ENCODE assay signal across 8 cellular contexts in genomic region chr11:69044111-69045013, GRCh38. TPM values are rescaled to one million over a fixed set of nuclear protein-coding genes. Genes with fewer than 3 reads are reported as not detected.
DNase-seq lines count a peak whose midpoint lies in the region; ATAC-seq and TF ChIP-seq lines count a peak whose summit lies in the region.

No MANE protein-coding gene starts in this region.

- no peak overlapping the region for H2BK5ac ChIP-seq in neuronal stem cell (ENCODE audit: low read length)

- H3K9ac ChIP-seq in HUES64 (ENCODE audit: low read depth, low read length) = peak overlapping the region; percentile 42; the same call in 1 of the 2 replicates
- no peak overlapping the region for H3K9ac ChIP-seq in SU-DHL-6 (ENCODE audit: low read length)
- no peak overlapping the region for H3K9ac ChIP-seq in neuronal stem cell (ENCODE audit: low read depth, low read length, poor library complexity)

- no peak for ATAC-seq in HG03095 (IDR thresholded peaks at IDR 0.05; ENCODE audit: unreplicated experiment)
- no peak for ATAC-seq in GM18519 (IDR thresholded peaks at IDR 0.05; ENCODE audit: low FRiP score, unreplicated experiment)
- ATAC-seq in GM21390 (IDR thresholded peaks at IDR 0.05; ENCODE audit: unreplicated experiment) = no peak

- TF ChIP-seq CTCF in SU-DHL-6 (IDR thresholded peaks at IDR 0.05; ENCODE audit: insufficient read depth, low read length, poor library complexity, severe bottlenecking) = peak; percentile 27
- peak; percentile 38 for TF ChIP-seq CTCF in fibroblast of mammary gland (conservative IDR thresholded peaks at IDR 0.05; ENCODE audit: control insufficient read depth, insufficient read depth, low read depth, low read length)

- H3K18ac ChIP-seq in neuronal stem cell (ENCODE audit: low read length) = no peak overlapping the region

- 19% methylated on average over 15 of the region's 15 CpGs for WGBS in HUES64
- WGBS in neuronal stem cell (ENCODE audit: extremely low coverage in 2 of 2, insufficient read length in 2 of 2, insufficient replicate concordance in 1 of 2), 2 donors = no CpG with 5 or more reads among the region's 15 CpGs

- H3K14ac ChIP-seq in neuronal stem cell (ENCODE audit: low read length) = no peak overlapping the region

- H2BK15ac ChIP-seq in neuronal stem cell (ENCODE audit: low read length) = no peak overlapping the region

- no peak overlapping the region for H4K91ac ChIP-seq in neuronal stem cell (ENCODE audit: low read depth, low read length, poor library complexity)

- no peaks in the 10 kb centered on the region; the same call in 1 of the 2 replicates for H3K79me2 ChIP-seq in SU-DHL-6 (ENCODE audit: insufficient read depth, low read length)

- H3K4me3 ChIP-seq in HUES64 (ENCODE audit: low read length) = no peak overlapping the region
- H3K4me3 ChIP-seq in SU-DHL-6 (ENCODE audit: insufficient read depth, low read length, poor library complexity, severe bottlenecking) = no peak overlapping the region
- no peak overlapping the region for H3K4me3 ChIP-seq in fibroblast of mammary gland (ENCODE audit: control insufficient read depth, low read depth, low read length)
- H3K4me3 ChIP-seq in neuronal stem cell (ENCODE audit: low read length in 2 of 2) = no peak overlapping the region

- H2AFZ ChIP-seq in SU-DHL-6 (ENCODE audit: low read depth, low read length, severe bottlenecking) (no peak overlapping the region), neuronal stem cell (ENCODE audit: low read length) (peak overlapping the region; percentile 28)

- DNase-seq in DMS53 treated with DMSO at 0.1 percent for 48 hours (lab: John Stamatoyannopoulos, UW; ENCODE audit: unreplicated experiment) (peak; percentile 74), fibroblast of mammary gland (ENCODE audit: low read depth) (peak; percentile 58), neuronal stem cell (ENCODE audit: low spot score) (peak; percentile 43)

- no peak overlapping the region for H4K8ac ChIP-seq in neuronal stem cell (ENCODE audit: low read depth, low read length)

- H3K4ac ChIP-seq in neuronal stem cell (ENCODE audit: low read length) = no peak overlapping the region

- H4K20me1 ChIP-seq in SU-DHL-6 (ENCODE audit: low read depth, low read length) = no peaks in the 10 kb centered on the region

- H3F3A ChIP-seq in SU-DHL-6 (ENCODE audit: insufficient read depth) = no peaks in the 10 kb centered on the region

- no peak overlapping the region for H2BK120ac ChIP-seq in neuronal stem cell (ENCODE audit: low read depth, low read length)

- H3K27me3 ChIP-seq in HUES64 (ENCODE audit: insufficient read depth, low read length) (no peaks in the 10 kb centered on the region), SU-DHL-6 (ENCODE audit: low read length) (no peaks in the 10 kb centered on the region), neuronal stem cell (ENCODE audit: control insufficient read depth in 3 of 3, insufficient read depth in 3 of 3, low read depth in 1 of 3, low read length in 3 of 3) (no peaks in the 10 kb centered on the region)

- H3K4me2 ChIP-seq in SU-DHL-6 (ENCODE audit: low read depth, low read length, poor library complexity, severe bottlenecking) (no peak overlapping the region), neuronal stem cell (ENCODE audit: insufficient read depth, low read length, poor library complexity, severe bottlenecking) (no peak overlapping the region)

- H3K9me3 ChIP-seq in HUES64 (ENCODE audit: insufficient read depth, low read depth, low read length) = no peaks in the 10 kb centered on the region
- H3K9me3 ChIP-seq in SU-DHL-6 (ENCODE audit: insufficient read depth, low read length) = no peaks in the 10 kb centered on the region
- H3K9me3 ChIP-seq in neuronal stem cell (replicated peaks in 1 of 2; ENCODE audit: control insufficient read depth in 2 of 2, insufficient read depth in 1 of 2, low read depth in 1 of 2, low read length in 2 of 2) = no peaks in the 10 kb centered on the region

- H3K79me1 ChIP-seq in neuronal stem cell (ENCODE audit: low read depth, low read length) = peaks cover 3% of the 10 kb centered on the region

- peaks cover 32% of the 10 kb centered on the region for H3K4me1 ChIP-seq in HUES64 (ENCODE audit: insufficient read depth, low read length)
- peaks cover 5 to 19% of the 10 kb centered on the region in 2 donors for H3K4me1 ChIP-seq in neuronal stem cell (ENCODE audit: control insufficient read depth in 2 of 2, insufficient read depth in 1 of 2, low read depth in 1 of 2, low read length in 2 of 2)

- H3K36me3 ChIP-seq in HUES64 (ENCODE audit: insufficient read depth, low read length) (no peaks in the 10 kb centered on the region), SU-DHL-6 (ENCODE audit: low read length) (no peaks in the 10 kb centered on the region), neuronal stem cell (replicated peaks in 1 of 2; ENCODE audit: control insufficient read depth in 2 of 2, insufficient read depth in 2 of 2, low read length in 2 of 2) (no peaks in the 10 kb centered on the region)

- no peak overlapping the region for H3K23ac ChIP-seq in neuronal stem cell (ENCODE audit: low read depth, low read length, poor library complexity)

- no peak overlapping the region for H2AK5ac ChIP-seq in neuronal stem cell (ENCODE audit: low read depth, low read length)

- H3K27ac ChIP-seq in HUES64 (ENCODE audit: low read depth, low read length) = peak overlapping the region; percentile 90
- H3K27ac ChIP-seq in SU-DHL-6 (ENCODE audit: low read depth, low read length) = no peak overlapping the region
- no peak overlapping the region for H3K27ac ChIP-seq in neuronal stem cell (replicated peaks; ENCODE audit: low read length)

- no peak overlapping the region for H2BK12ac ChIP-seq in neuronal stem cell (ENCODE audit: low read length)

- no peaks in the 10 kb centered on the region for H3K9me2 ChIP-seq in SU-DHL-6 (replicated peaks; ENCODE audit: insufficient read depth, low read length)

RNA-seq across cellular contexts. Expression of gene TPCN2, which starts 4.4 kb away (rescaled TPM):
- polyA plus RNA-seq in HUES64 (2013, experiment 1 of 2) = 8.4 TPM
- polyA plus RNA-seq in HUES64 (2013, experiment 2 of 2) = 8.7 TPM
- polyA plus RNA-seq in neuronal stem cell (2013, experiment 1 of 2) = 4.3 TPM
- 4.3 TPM for polyA plus RNA-seq in neuronal stem cell (2013, experiment 2 of 2)

RNA-seq across cellular contexts. Expression of gene MRGPRF, which starts 31.3 kb away (rescaled TPM):
- polyA plus RNA-seq in HUES64 (2013, experiment 1 of 2) = 7.7 TPM
- polyA plus RNA-seq in HUES64 (2013, experiment 2 of 2) = 6.7 TPM
- 2.2 TPM for polyA plus RNA-seq in neuronal stem cell (2013, experiment 1 of 2)
- polyA plus RNA-seq in neuronal stem cell (2013, experiment 2 of 2) = 2.0 TPM
